8 cellular contexts compared by ENCODE assay signal in the genomic region with DNA sequence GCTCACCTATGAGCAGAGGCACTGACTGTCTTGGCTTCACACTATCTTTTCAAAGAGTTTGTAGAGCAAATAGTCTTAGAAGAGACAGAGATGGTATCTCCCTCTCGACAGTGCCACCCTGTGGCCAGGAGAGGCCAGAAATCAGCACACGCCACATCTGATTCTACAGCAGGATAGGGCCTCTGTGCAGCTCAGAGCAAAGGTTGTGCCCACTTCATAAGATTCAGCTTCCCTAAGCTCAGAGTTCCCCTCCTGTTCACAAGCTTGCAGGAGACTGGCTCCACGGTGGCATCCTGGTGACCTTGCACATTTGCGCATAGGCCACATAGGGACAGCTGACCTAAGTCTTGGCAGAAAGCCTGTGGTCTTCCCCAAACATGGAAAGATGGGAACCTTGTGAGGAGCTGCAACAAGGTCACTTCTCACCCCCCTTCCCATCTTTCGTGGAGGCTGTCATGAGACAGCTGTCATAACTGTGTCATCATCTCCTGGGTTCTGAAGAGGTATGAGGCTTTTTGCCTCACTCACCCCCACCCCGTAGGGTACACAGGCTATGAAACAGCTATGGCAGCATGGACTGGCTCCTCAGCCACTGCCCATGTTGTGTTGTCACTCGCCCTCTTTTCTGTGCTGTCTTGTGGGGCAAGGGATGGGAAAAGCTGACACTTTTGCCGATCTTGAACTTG. TPM values are rescaled to one million over a fixed set of nuclear protein-coding genes. Genes with fewer than 3 reads are reported as not detected.
DNase-seq lines count a peak whose midpoint lies in the region; ATAC-seq lines count a peak whose summit lies in the region.

No MANE protein-coding gene starts in this region.

- CTCF ChIA-PET in CD4-positive, alpha-beta memory T cell (lab: Charles Lee; ENCODE audit: partially characterized antibody) = interaction anchor here (0.8 to 7.0 kb wide), 43 partner anchors 8 to 278 kb away, joined by 3 to 369 read pairs (median 6); no protein-coding TSS in a partner anchor
- CTCF ChIA-PET in activated CD8-positive, alpha-beta memory T cell treated with anti-CD3 and anti-CD28 coated beads, Interleukin-2, amount 10 ng/mL, durations not matched to agents 7 days and 5 days (lab: Charles Lee) = interaction anchor here (0.6 to 8.5 kb wide), 43 partner anchors 8 to 332 kb away, joined by 3 to 270 read pairs (median 5); a partner anchor contains a TSS

- peak; percentile 52 to 70 (median 65) for DNase-seq in CD4-positive, alpha-beta memory T cell
- DNase-seq in NCI-H82 (lab: John Stamatoyannopoulos, UW) (peak; percentile 91), epithelial cell of prostate (ENCODE audit: low read depth, low spot score) (no peak)
- peak; percentile 83 for DNase-seq in activated CD8-positive, alpha-beta memory T cell treated with anti-CD3 and anti-CD28 coated beads, Interleukin-2, amount 10 ng/mL, durations not matched to agents 7 days and 5 days
- DNase-seq in naive thymus-derived CD8-positive, alpha-beta T cell = peak; percentile 51 to 80 (median 66)
- DNase-seq in stimulated activated naive B cell treated with anti-CD40 and anti-IgM and Interleukin-4, amounts not matched to agents 10 μg/mL and 1 μg/mL and 100 μg/mL, for 72 hours = peak; percentile 48

- H3K36me3 Mint-ChIP-seq in CD4-positive, alpha-beta memory T cell = no peaks in the 10 kb centered on the region
- H3K36me3 Mint-ChIP-seq in activated CD8-positive, alpha-beta memory T cell treated with anti-CD3 and anti-CD28 coated beads, Interleukin-2, amount 10 ng/mL, durations not matched to agents 7 days and 5 days = no peaks in the 10 kb centered on the region
- no peaks in the 10 kb centered on the region for H3K36me3 Mint-ChIP-seq in naive thymus-derived CD8-positive, alpha-beta T cell
- H3K36me3 Mint-ChIP-seq in stimulated activated naive B cell treated with anti-CD40 and anti-IgM and Interleukin-4, amounts not matched to agents 10 μg/mL and 1 μg/mL and 100 μg/mL, for 72 hours = no peaks in the 10 kb centered on the region

- H3K4me1 ChIP-seq in CD4-positive, alpha-beta memory T cell (ENCODE audit: insufficient read depth, low read length) = no peaks in the 10 kb centered on the region

- H3K36me3 ChIP-seq in CD4-positive, alpha-beta memory T cell (ENCODE audit: insufficient read depth, low read length) = no peaks in the 10 kb centered on the region

- H3K4me1 Mint-ChIP-seq in CD4-positive, alpha-beta memory T cell = peaks cover 6 to 13% (median 7%) of the 10 kb centered on the region in 4 donors
- H3K4me1 Mint-ChIP-seq in activated CD8-positive, alpha-beta memory T cell treated with anti-CD3 and anti-CD28 coated beads, Interleukin-2, amount 10 ng/mL, durations not matched to agents 7 days and 5 days = peaks cover 4% of the 10 kb centered on the region
- peaks cover 9 to 22% (median 13%) of the 10 kb centered on the region in 4 donors for H3K4me1 Mint-ChIP-seq in naive thymus-derived CD8-positive, alpha-beta T cell
- H3K4me1 Mint-ChIP-seq in stimulated activated naive B cell treated with anti-CD40 and anti-IgM and Interleukin-4, amounts not matched to agents 10 μg/mL and 1 μg/mL and 100 μg/mL, for 72 hours = peaks cover 7 to 14% of the 10 kb centered on the region in 2 donors

- POLR2A ChIA-PET in CD4-positive, alpha-beta memory T cell (lab: Charles Lee; ENCODE audit: partially characterized antibody) = interaction anchor here (0.7 to 3.2 kb wide), 6 partner anchors 39 to 184 kb away, joined by 3 to 27 read pairs (median 3); no protein-coding TSS in a partner anchor
- POLR2A ChIA-PET in naive thymus-derived CD8-positive, alpha-beta T cell (lab: Charles Lee) = interaction anchor here (1.0 to 1.3 kb wide), 3 partner anchors 114 to 174 kb away, joined by 3 to 4 read pairs (median 4); no protein-coding TSS in a partner anchor

- H3K27me3 ChIP-seq in CD4-positive, alpha-beta memory T cell (ENCODE audit: insufficient read depth, low read length) = no peaks in the 10 kb centered on the region

- intact Hi-C loops in CD4-positive, alpha-beta memory T cell (cut with micrococcal nuclease) = loop anchor here (1.0 to 5.0 kb wide), 6 partner anchors 74 to 270 kb away; no protein-coding TSS in a partner anchor

- H3K27ac Mint-ChIP-seq in CD4-positive, alpha-beta memory T cell = no peak overlapping the region
- no peak overlapping the region for H3K27ac Mint-ChIP-seq in activated CD8-positive, alpha-beta memory T cell treated with anti-CD3 and anti-CD28 coated beads, Interleukin-2, amount 10 ng/mL, durations not matched to agents 7 days and 5 days
- H3K27ac Mint-ChIP-seq in naive thymus-derived CD8-positive, alpha-beta T cell = no peak overlapping the region
- H3K27ac Mint-ChIP-seq in stimulated activated naive B cell treated with anti-CD40 and anti-IgM and Interleukin-4, amounts not matched to agents 10 μg/mL and 1 μg/mL and 100 μg/mL, for 72 hours = no peak overlapping the region

- H3K27me3 Mint-ChIP-seq in CD4-positive, alpha-beta memory T cell = no peaks in the 10 kb centered on the region
- no peaks in the 10 kb centered on the region for H3K27me3 Mint-ChIP-seq in activated CD8-positive, alpha-beta memory T cell treated with anti-CD3 and anti-CD28 coated beads, Interleukin-2, amount 10 ng/mL, durations not matched to agents 7 days and 5 days
- no peaks in the 10 kb centered on the region for H3K27me3 Mint-ChIP-seq in naive thymus-derived CD8-positive, alpha-beta T cell
- no peaks in the 10 kb centered on the region for H3K27me3 Mint-ChIP-seq in stimulated activated naive B cell treated with anti-CD40 and anti-IgM and Interleukin-4, amounts not matched to agents 10 μg/mL and 1 μg/mL and 100 μg/mL, for 72 hours

- H3K4me3 Mint-ChIP-seq in CD4-positive, alpha-beta memory T cell = no peak overlapping the region
- H3K4me3 Mint-ChIP-seq in activated CD8-positive, alpha-beta memory T cell treated with anti-CD3 and anti-CD28 coated beads, Interleukin-2, amount 10 ng/mL, durations not matched to agents 7 days and 5 days = no peak overlapping the region
- no peak overlapping the region for H3K4me3 Mint-ChIP-seq in naive thymus-derived CD8-positive, alpha-beta T cell
- no peak overlapping the region for H3K4me3 Mint-ChIP-seq in stimulated activated naive B cell treated with anti-CD40 and anti-IgM and Interleukin-4, amounts not matched to agents 10 μg/mL and 1 μg/mL and 100 μg/mL, for 72 hours

- no peaks in the 10 kb centered on the region for H3K9me3 ChIP-seq in CD4-positive, alpha-beta memory T cell (ENCODE audit: control insufficient read depth in 1 of 2, low read length in 2 of 2)

- H3K9me3 Mint-ChIP-seq in CD4-positive, alpha-beta memory T cell = peaks cover 0 to 2% (median 0%) of the 10 kb centered on the region in 8 donors
- no peaks in the 10 kb centered on the region for H3K9me3 Mint-ChIP-seq in activated CD8-positive, alpha-beta memory T cell treated with anti-CD3 and anti-CD28 coated beads, Interleukin-2, amount 10 ng/mL, durations not matched to agents 7 days and 5 days (ENCODE audit: low read depth)
- no peaks in the 10 kb centered on the region for H3K9me3 Mint-ChIP-seq in naive thymus-derived CD8-positive, alpha-beta T cell
- no peaks in the 10 kb centered on the region for H3K9me3 Mint-ChIP-seq in stimulated activated naive B cell treated with anti-CD40 and anti-IgM and Interleukin-4, amounts not matched to agents 10 μg/mL and 1 μg/mL and 100 μg/mL, for 72 hours

- ATAC-seq in GM21723 (IDR thresholded peaks at IDR 0.05; ENCODE audit: unreplicated experiment) (peak; percentile 71), HG02798 (IDR thresholded peaks at IDR 0.05; ENCODE audit: poor library complexity, unreplicated experiment) (no peak)
- peak; percentile 92 for ATAC-seq in activated CD8-positive, alpha-beta memory T cell treated with anti-CD3 and anti-CD28 coated beads, Interleukin-2, amount 10 ng/mL, durations not matched to agents 7 days and 5 days
- ATAC-seq in naive thymus-derived CD8-positive, alpha-beta T cell = peak; percentile 97
- ATAC-seq in stimulated activated naive B cell treated with anti-CD40 and anti-IgM and Interleukin-4, amounts not matched to agents 10 μg/mL and 1 μg/mL and 100 μg/mL, for 72 hours (replicated peaks) = peak; percentile 90 to 92

- no peak overlapping the region for H3K27ac ChIP-seq in CD4-positive, alpha-beta memory T cell (ENCODE audit: low read depth, low read length)
- peak overlapping the region; percentile 89 for H3K27ac ChIP-seq in epithelial cell of prostate

- no peak overlapping the region for H3K4me3 ChIP-seq in CD4-positive, alpha-beta memory T cell (ENCODE audit: low read length in 2 of 2)

RNA-seq across cellular contexts. Expression of a gene that starts 3.0 kb away (rescaled TPM):
- not detected for total RNA-seq in CD4-positive, alpha-beta memory T cell
- polyA plus RNA-seq in CD4-positive, alpha-beta memory T cell = not detected
- total RNA-seq in activated CD8-positive, alpha-beta memory T cell treated with anti-CD3 and anti-CD28 coated beads, Interleukin-2, amount 10 ng/mL, durations not matched to agents 7 days and 5 days = not detected
- not detected for total RNA-seq in naive thymus-derived CD8-positive, alpha-beta T cell
- polyA plus RNA-seq in naive thymus-derived CD8-positive, alpha-beta T cell = not detected
